Comparison of ENCODE assay signal across 8 cellular contexts in genomic region chr4:184100297-184100885, GRCh38.
DNase-seq lines count a peak whose midpoint lies in the region; ATAC-seq and TF ChIP-seq lines count a peak whose summit lies in the region.

No MANE protein-coding gene starts in this region.

- H3K4me1 Mint-ChIP-seq in brain, result peaks cover 82% of the 10 kb centered on the region

- H3K4me1 ChIP-seq in mesenchymal stem cell (ENCODE audit: control insufficient read depth, insufficient read depth, low read depth, low read length) (peaks cover 4% of the 10 kb centered on the region), thyroid gland (peaks cover 0 to 11% of the 10 kb centered on the region in 2 donors)

- no peak overlapping the region for H4K91ac ChIP-seq in mesenchymal stem cell (ENCODE audit: low read length)

- ATAC-seq in GM19395 (IDR thresholded peaks at IDR 0.05; ENCODE audit: unreplicated experiment) (peak; percentile 70), GM19328 (IDR thresholded peaks at IDR 0.05; ENCODE audit: unreplicated experiment) (no peak)

- no peak overlapping the region for H3K18ac ChIP-seq in mesenchymal stem cell (ENCODE audit: low read depth in 1 of 2, low read length in 2 of 2)

- no peak overlapping the region for H2AFZ ChIP-seq in mesenchymal stem cell (ENCODE audit: low read depth, low read length)

- no peak overlapping the region for H2BK5ac ChIP-seq in mesenchymal stem cell (ENCODE audit: low read depth, low read length, poor library complexity, severe bottlenecking)

- no peak for TF ChIP-seq POLR2A in thyroid gland (IDR thresholded peaks at IDR 0.05)

- no peak overlapping the region for H2BK12ac ChIP-seq in mesenchymal stem cell (ENCODE audit: low read length in 2 of 2)

- H3K36me3 ChIP-seq in mesenchymal stem cell (ENCODE audit: control insufficient read depth in 1 of 2, insufficient read depth in 2 of 2, low read depth in 1 of 2, low read length in 2 of 2) (no peaks in the 10 kb centered on the region), thyroid gland (no peaks in the 10 kb centered on the region)

- no peak overlapping the region for H2BK120ac ChIP-seq in mesenchymal stem cell (ENCODE audit: low read depth, low read length)

- H3K4ac ChIP-seq in mesenchymal stem cell (ENCODE audit: low read depth in 1 of 2, low read length in 2 of 2), result peak overlapping the region in 1 of 2 experiments; percentile 2

- DNase-seq in COLO829 (ENCODE audit: low spot score) (peak; percentile 65), NCI-H69 (lab: John Stamatoyannopoulos, UW) (peak; percentile 43), mesenchymal stem cell (peak; percentile 49), thyroid gland (peak; percentile 47 to 48)
- DNase-seq in effector CD4-positive, alpha-beta T cell, result no peak

- no peaks in the 10 kb centered on the region for H3K27me3 Mint-ChIP-seq in brain

- H3K23ac ChIP-seq in mesenchymal stem cell (ENCODE audit: low read length in 2 of 2), result no peak overlapping the region

- H3K36me3 Mint-ChIP-seq in brain, result no peaks in the 10 kb centered on the region

- H2AK5ac ChIP-seq in mesenchymal stem cell (ENCODE audit: low read length, severe bottlenecking), result no peak overlapping the region

- H3K27ac Mint-ChIP-seq in brain, result peak overlapping the region; percentile 10 to 69 (median 19)

- H3K14ac ChIP-seq in mesenchymal stem cell (ENCODE audit: low read length in 2 of 2), result no peak overlapping the region

- no peak overlapping the region for H3K4me3 ChIP-seq in mesenchymal stem cell (ENCODE audit: insufficient read depth in 1 of 2, low read depth in 1 of 2, low read length in 2 of 2)
- no peak overlapping the region for H3K4me3 ChIP-seq in thyroid gland (replicated peaks in 1 of 3)

- H3K4me2 ChIP-seq in mesenchymal stem cell (ENCODE audit: low read length, poor library complexity, severe bottlenecking), result no peak overlapping the region

- no peaks in the 10 kb centered on the region for H3K79me1 ChIP-seq in mesenchymal stem cell (replicated peaks; ENCODE audit: low read length, poor library complexity, severe bottlenecking)

- TF ChIP-seq CTCF in brain (conservative IDR thresholded peaks at IDR 0.05) (peak; percentile 53 to 69), thyroid gland (IDR thresholded peaks at IDR 0.05) (peak in 4 of 6 experiments; percentile 10 to 63 (median 51))

- peaks cover 0 to 21% (median 4%) of the 10 kb centered on the region in 5 experiments for H3K9me3 Mint-ChIP-seq in brain

- no peak overlapping the region for H3K27ac ChIP-seq in mesenchymal stem cell (ENCODE audit: low read length, poor library complexity, severe bottlenecking)
- no peak overlapping the region for H3K27ac ChIP-seq in thyroid gland

- peak overlapping the region in 1 of 5 experiments; percentile 28 for H3K4me3 Mint-ChIP-seq in brain

- no peak overlapping the region for H4K8ac ChIP-seq in mesenchymal stem cell (ENCODE audit: low read length)

- H3K9ac ChIP-seq in mesenchymal stem cell (ENCODE audit: low read length), result no peak overlapping the region

- intact Hi-C loops in thyroid gland (cut with DNase I), result no loop called here

- H3K9me3 ChIP-seq in mesenchymal stem cell (ENCODE audit: control insufficient read depth, low read length), result no peaks in the 10 kb centered on the region
- no peaks in the 10 kb centered on the region for H3K9me3 ChIP-seq in thyroid gland

- no peak overlapping the region for H2BK15ac ChIP-seq in mesenchymal stem cell (ENCODE audit: low read depth, poor library complexity, severe bottlenecking)

- H3K27me3 ChIP-seq in mesenchymal stem cell (ENCODE audit: control insufficient read depth in 1 of 2, insufficient read depth in 1 of 2, low read length in 2 of 2) (peaks cover 5 to 39% of the 10 kb centered on the region in 2 experiments), thyroid gland (no peaks in the 10 kb centered on the region)

- WGBS in mesenchymal stem cell, result 16% methylated on average over 14 of the region's 14 CpGs
- WGBS in thyroid gland, 2 donors, result 44 to 60% methylated on average over 14 of the region's 14 CpGs
